Comparison of ENCODE assay signal across 1 cellular context in genomic region chr17:75088902-75089417, GRCh38.
TF ChIP-seq lines count a peak whose summit lies in the region.

No MANE protein-coding gene starts in this region.

TF ChIP-seq in endothelial cell of umbilical vein, 7 proteins besides CTCF, POLR2A, EP300 and RAD21 (continued from another document):
- TF ChIP-seq MAX (IDR thresholded peaks at IDR 0.05; ENCODE audit: insufficient read depth, insufficient read length): no peak
- no peak for TF ChIP-seq GATA2 (IDR thresholded peaks at IDR 0.05; ENCODE audit: insufficient read depth, insufficient read length, low read depth, low read length)
TF ChIP-seq in endothelial cell of umbilical vein: peak in this region for 3.
